8 cellular contexts compared by ENCODE assay signal in the genomic region with DNA sequence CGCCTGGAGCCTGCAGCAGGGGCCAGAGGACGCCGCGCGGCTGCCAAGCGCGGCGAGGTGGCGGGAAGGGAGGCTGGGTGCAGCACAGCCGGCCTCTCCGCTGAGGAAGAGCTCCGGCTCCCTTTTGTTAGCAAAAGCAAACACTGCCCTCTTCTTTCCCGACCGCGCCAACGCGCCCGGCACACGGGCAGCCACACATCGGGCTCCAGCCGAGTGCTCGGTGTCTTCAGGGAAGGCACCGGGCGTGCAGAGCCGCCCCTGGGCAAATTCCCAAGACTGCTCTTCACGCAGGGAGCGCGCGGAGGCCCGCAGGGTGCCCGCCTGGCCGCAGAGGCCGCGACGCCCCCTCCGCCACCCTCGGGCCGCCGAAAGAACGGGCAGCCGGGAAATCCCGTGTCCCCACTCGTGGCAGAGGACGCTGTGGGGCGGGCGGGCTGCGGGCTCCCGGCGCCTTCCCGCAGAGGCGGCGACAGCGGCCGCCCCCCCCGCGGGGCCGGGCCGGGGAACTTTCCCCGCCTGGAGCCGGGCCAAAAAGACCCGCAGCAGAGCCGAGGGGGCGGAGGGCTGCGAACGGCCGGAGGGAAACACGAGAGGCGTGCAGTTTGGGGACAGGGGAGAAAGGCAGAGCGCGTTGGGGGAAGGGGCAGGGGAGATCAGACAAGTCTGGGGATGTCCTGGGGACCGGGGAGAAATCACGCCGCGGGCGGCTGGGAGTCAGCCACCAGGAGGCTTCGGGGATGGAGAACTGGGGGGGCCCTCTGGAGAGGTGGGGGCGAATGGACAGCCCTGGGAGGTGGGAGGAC. TPM values are rescaled to one million over a fixed set of nuclear protein-coding genes. Genes with fewer than 3 reads are reported as not detected.
DNase-seq lines count a peak whose midpoint lies in the region; ATAC-seq and TF ChIP-seq lines count a peak whose summit lies in the region.

No MANE protein-coding gene starts in this region.

- peaks cover 3% of the 10 kb centered on the region; the same call in 1 of the 2 replicates for H3K27me3 ChIP-seq in SJCRH30
- no peaks in the 10 kb centered on the region for H3K27me3 ChIP-seq in kidney epithelial cell (ENCODE audit: control insufficient read depth, insufficient read depth, low read length)

- TF ChIP-seq CTCF in kidney epithelial cell (IDR thresholded peaks at IDR 0.05; ENCODE audit: insufficient read depth, low read length, poor library complexity, severe bottlenecking), result peak; percentile 64

- peak overlapping the region; percentile 54 for H3K4me3 ChIP-seq in SJCRH30
- peak overlapping the region; percentile 72 for H3K4me3 ChIP-seq in kidney epithelial cell (ENCODE audit: low read depth, low read length)
- peak overlapping the region; percentile 37 to 66 (median 47) for H3K4me3 ChIP-seq in skin epidermis

- peaks cover 13% of the 10 kb centered on the region; the same call in 1 of the 2 replicates for H3K4me1 ChIP-seq in ES-I3 (ENCODE audit: insufficient read depth, low read length)
- H3K4me1 ChIP-seq in SJCRH30, result no peaks in the 10 kb centered on the region

- H3K9me3 ChIP-seq in ES-I3 (ENCODE audit: control insufficient read depth, insufficient read depth, low read length) (no peaks in the 10 kb centered on the region), SJCRH30 (replicated peaks) (no peaks in the 10 kb centered on the region)

- ATAC-seq in GM21515 (IDR thresholded peaks at IDR 0.05; ENCODE audit: unreplicated experiment) (no peak), GM18517 (IDR thresholded peaks at IDR 0.05; ENCODE audit: unreplicated experiment) (no peak)

- peak overlapping the region; percentile 79 for H3K9ac ChIP-seq in ES-I3 (ENCODE audit: low read depth, low read length)

- H3K27ac ChIP-seq in SJCRH30 (no peak overlapping the region), skin epidermis (peak overlapping the region in 13 of 21 experiments; percentile 11 to 68 (median 52))

- H3K36me3 ChIP-seq in ES-I3 (ENCODE audit: insufficient read depth, low read length), result no peaks in the 10 kb centered on the region
- no peaks in the 10 kb centered on the region for H3K36me3 ChIP-seq in SJCRH30
- no peaks in the 10 kb centered on the region for H3K36me3 ChIP-seq in kidney epithelial cell (ENCODE audit: control insufficient read depth, insufficient read depth, low read length)

- DNase-seq in LHCN-M2 (ENCODE audit: low read depth) (peak; percentile 13), SJCRH30 (peak; percentile 27 to 40), cerebellar cortex (ENCODE audit: low spot score) (peak; percentile 76), kidney epithelial cell (ENCODE audit: low read depth) (no peak)

RNA-seq across cellular contexts. Expression of gene CADM1, which starts 0.9 kb away (rescaled TPM):
- total RNA-seq in LHCN-M2 (2014; rRNA removed) (0.69 and 0.83 TPM in 2 replicates), kidney epithelial cell (33.0 and 41.7 TPM in 2 replicates)
- polyA plus RNA-seq in LHCN-M2 (2012), result 0.84 TPM
- total RNA-seq in SJCRH30 (2014; rRNA removed; shearing (Covaris generic)), result 6.0 TPM in 2 replicates
